8 cellular contexts compared by ENCODE assay signal in genomic region chr9:135480071-135480941, GRCh38. TPM values are rescaled to one million over a fixed set of nuclear protein-coding genes. Genes with fewer than 3 reads are reported as not detected.
DNase-seq lines count a peak whose midpoint lies in the region; ATAC-seq, FAIRE-seq and TF ChIP-seq lines count a peak whose summit lies in the region.

No MANE protein-coding gene starts in this region.

- peaks cover 0 to 19% (median 11%) of the 10 kb centered on the region in 7 donors for H3K4me1 Mint-ChIP-seq in naive thymus-derived CD4-positive, alpha-beta T cell

- H3K36me3 ChIP-seq in SJSA1 = peaks cover 17% of the 10 kb centered on the region
- H3K36me3 ChIP-seq in esophagus muscularis mucosa = peaks cover 13 to 21% (median 19%) of the 10 kb centered on the region in 4 donors
- no peaks in the 10 kb centered on the region for H3K36me3 ChIP-seq in naive thymus-derived CD4-positive, alpha-beta T cell (ENCODE audit: control insufficient read depth in 2 of 3, insufficient read depth in 3 of 3, low read length in 3 of 3)

- TF ChIP-seq POLR2A in esophagus muscularis mucosa (IDR thresholded peaks at IDR 0.05; ENCODE audit: low read depth) = no peak

- TF ChIP-seq EP300 in esophagus muscularis mucosa (IDR thresholded peaks at IDR 0.05) = no peak

- no peak overlapping the region for H3K27ac ChIP-seq in SJSA1
- peak overlapping the region; percentile 57 to 68 (median 64) for H3K27ac ChIP-seq in esophagus muscularis mucosa (replicated peaks in 1 of 4)
- H3K27ac ChIP-seq in naive thymus-derived CD4-positive, alpha-beta T cell (ENCODE audit: low read depth, low read length) = no peak overlapping the region

- H3K27me3 Mint-ChIP-seq in naive thymus-derived CD4-positive, alpha-beta T cell = peaks cover 38 to 61% (median 50%) of the 10 kb centered on the region in 5 donors

- CTCF ChIA-PET in AG04449 (lab: Yijun Ruan, JAX) = interaction anchor here (0.9 to 2.4 kb wide), 5 partner anchors 11 to 24 kb away, joined by 3 to 10 read pairs (median 5); no protein-coding TSS in a partner anchor
- CTCF ChIA-PET in naive thymus-derived CD4-positive, alpha-beta T cell (lab: Charles Lee) = no interaction called here

- no peak for TF ChIP-seq CTCF in AG04449 (IDR thresholded peaks at IDR 0.05; ENCODE audit: insufficient read depth, low read length, missing control alignments)
- no peak for TF ChIP-seq CTCF in esophagus muscularis mucosa (IDR thresholded peaks at IDR 0.05)

- H3K9me3 Mint-ChIP-seq in naive thymus-derived CD4-positive, alpha-beta T cell = peaks cover 0 to 1% (median 0%) of the 10 kb centered on the region in 11 donors

- H3K27ac Mint-ChIP-seq in naive thymus-derived CD4-positive, alpha-beta T cell = no peak overlapping the region

- H3K4me3 ChIP-seq in AG04449 (ENCODE audit: low read depth, low read length) = peak overlapping the region; percentile 76
- peak overlapping the region; percentile 87 for H3K4me3 ChIP-seq in SJSA1
- peak overlapping the region; percentile 75 to 82 (median 79) for H3K4me3 ChIP-seq in esophagus muscularis mucosa
- H3K4me3 ChIP-seq in naive thymus-derived CD4-positive, alpha-beta T cell (ENCODE audit: low read length) = peak overlapping the region; percentile 44

- H3K9me3 ChIP-seq in SJSA1 (replicated peaks) = no peaks in the 10 kb centered on the region
- H3K9me3 ChIP-seq in esophagus muscularis mucosa = no peaks in the 10 kb centered on the region
- H3K9me3 ChIP-seq in naive thymus-derived CD4-positive, alpha-beta T cell (ENCODE audit: control insufficient read depth in 2 of 3, low read length in 3 of 3) = no peaks in the 10 kb centered on the region

- intact Hi-C loops in esophagus muscularis mucosa (cut with DNase I) = no loop called here
- intact Hi-C loops in naive thymus-derived CD4-positive, alpha-beta T cell (cut with micrococcal nuclease) = no loop called here

- peak overlapping the region in 9 of 10 donors; percentile 6 to 72 (median 51) for H3K4me3 Mint-ChIP-seq in naive thymus-derived CD4-positive, alpha-beta T cell

- POLR2A ChIA-PET in AG04449 (lab: Yijun Ruan, JAX) = interaction anchor here (0.6 kb wide), 1 partner anchor 43 kb away, joined by 3 read pairs; no protein-coding TSS in a partner anchor
- POLR2A ChIA-PET in naive thymus-derived CD4-positive, alpha-beta T cell (lab: Charles Lee) = no interaction called here

- no peak for DNase-seq in AG04449 (ENCODE audit: low read depth, low spot score)
- peak; percentile 46 for DNase-seq in GM19239 (ENCODE audit: insufficient read length, low spot score)
- peak in 1 of 2 experiments; percentile 25 for DNase-seq in SJSA1 (ENCODE audit: low read depth in 1 of 2, low spot score in 2 of 2)
- no peak for DNase-seq in esophagus muscularis mucosa (ENCODE audit: extremely low spot score)
- DNase-seq in naive thymus-derived CD4-positive, alpha-beta T cell = peak in 2 of 9 donors; percentile 8 to 11
- no peak for DNase-seq in stimulated activated CD4-positive, alpha-beta T cell treated with anti-CD3 and anti-CD28 coated beads, Interleukin-15, amount 100 ng/mL, for 24 hours
- no peak for DNase-seq in NCI-H2029 (lab: John Stamatoyannopoulos, UW)
- no peak for DNase-seq in cerebellum (ENCODE audit: low spot score)

- WGBS in esophagus muscularis mucosa = 0% methylated on average over 13 of the region's 76 CpGs

- no peaks in the 10 kb centered on the region for H3K27me3 ChIP-seq in SJSA1 (replicated peaks)
- H3K27me3 ChIP-seq in esophagus muscularis mucosa = no peaks in the 10 kb centered on the region
- H3K27me3 ChIP-seq in naive thymus-derived CD4-positive, alpha-beta T cell (ENCODE audit: control insufficient read depth in 2 of 2, insufficient read depth in 2 of 2, low read length in 2 of 2) = peaks cover 0 to 13% of the 10 kb centered on the region in 2 donors

- ATAC-seq in naive thymus-derived CD4-positive, alpha-beta T cell = peak; percentile 43

- peaks cover 13% of the 10 kb centered on the region for H3K4me1 ChIP-seq in SJSA1 (replicated peaks)
- H3K4me1 ChIP-seq in esophagus muscularis mucosa = peaks cover 12 to 26% (median 21%) of the 10 kb centered on the region in 4 donors
- H3K4me1 ChIP-seq in naive thymus-derived CD4-positive, alpha-beta T cell (ENCODE audit: control insufficient read depth in 2 of 2, insufficient read depth in 2 of 2, low read length in 2 of 2) = peaks cover 3 to 7% of the 10 kb centered on the region in 2 donors

- FAIRE-seq in GM19239 (lab: Jason Lieb, UNC) = no peak

- H3K36me3 Mint-ChIP-seq in naive thymus-derived CD4-positive, alpha-beta T cell = peaks cover 0 to 3% (median 0%) of the 10 kb centered on the region in 5 donors

RNA-seq across cellular contexts. Expression of gene PPP1R26, which starts 0.7 kb away (rescaled TPM):
- 11.0 and 16.8 TPM in 2 replicates for total RNA-seq in SJSA1 (2014; rRNA removed; shearing (Covaris generic))
- total RNA-seq in esophagus muscularis mucosa = 10 to 100 TPM in 3 of 4 donors, 1 to 10 TPM in 1; 10.0 to 31.1 (median 18.2) TPM
- total RNA-seq in naive thymus-derived CD4-positive, alpha-beta T cell = 1 to 10 TPM in 1 of 5 experiments, under 1 TPM in 3, not detected in 1; 0.19 to 5.6 (median 0.43) TPM
- polyA plus RNA-seq in naive thymus-derived CD4-positive, alpha-beta T cell = under 1 TPM in 1 of 2 donors, not detected in 1; 0.05 TPM
- 20.1 TPM for total RNA-seq in cerebellum

RNA-seq across cellular contexts. Expression of gene MRPS2, which starts 20.2 kb away (rescaled TPM):
- total RNA-seq in SJSA1 (2014; rRNA removed; shearing (Covaris generic)) = 12.6 and 21.3 TPM in 2 replicates
- total RNA-seq in esophagus muscularis mucosa (10 to 100 TPM; 19.5 to 47.3 (median 37.9) TPM), cerebellum (11.0 TPM)
- total RNA-seq in naive thymus-derived CD4-positive, alpha-beta T cell = 10 to 100 TPM; 19.4 to 32.3 (median 28.3) TPM
- 10 to 100 TPM; 48.9 to 66.1 TPM for polyA plus RNA-seq in naive thymus-derived CD4-positive, alpha-beta T cell

RNA-seq across cellular contexts. Expression of gene LCN1, which starts 40.9 kb away (rescaled TPM):
- not detected in 2 replicates for total RNA-seq in SJSA1 (2014; rRNA removed; shearing (Covaris generic))
- not detected for total RNA-seq in esophagus muscularis mucosa
- not detected for total RNA-seq in naive thymus-derived CD4-positive, alpha-beta T cell
- polyA plus RNA-seq in naive thymus-derived CD4-positive, alpha-beta T cell = not detected
- total RNA-seq in cerebellum = not detected

Comparison
In these comparisons a context has a peak if more than half of its experiments do, and no peak if none do; other contexts are left out.
1. H3K27ac ChIP-seq: peak in esophagus muscularis mucosa (4 of 4); none in SJSA1 (single experiment) and naive thymus-derived CD4-positive, alpha-beta T cell (single experiment).
2. Peak in every context shown above with its lines, with median percentiles within 50 percentile points of each other: H3K4me3 ChIP-seq.